In the genomic region with DNA sequence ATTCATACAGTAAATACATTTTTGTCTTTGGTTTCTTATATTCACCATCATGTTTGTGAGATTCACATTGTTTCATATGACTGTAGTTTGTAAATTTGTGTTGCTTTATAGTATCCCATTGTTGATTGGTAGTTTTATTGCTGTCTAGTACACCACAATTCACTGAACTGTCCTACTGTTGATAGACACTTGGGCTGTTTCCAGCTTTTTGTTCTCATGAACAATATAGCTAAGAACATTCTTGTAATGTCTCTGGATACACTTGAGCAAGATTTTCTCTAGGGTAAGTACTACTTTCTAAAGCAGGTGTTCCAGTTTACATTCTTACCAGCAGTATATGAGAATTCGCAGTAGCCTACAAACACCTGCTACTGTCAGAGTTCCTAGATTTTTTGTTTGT, we compare ENCODE assay signal across 13 cellular contexts. TPM values are rescaled to one million over a fixed set of nuclear protein-coding genes. Genes with fewer than 3 reads are reported as not detected.
DNase-seq lines count a peak whose midpoint lies in the region; ATAC-seq lines count a peak whose summit lies in the region.
"Had no signal": no experiment of that assay in that cellular context is flagged by ENCODE, and none has a peak within 500 bp of the region (broad histone marks: within the 10 kb centered on the region; RNA-seq: fewer than 3 reads in every experiment).

No MANE protein-coding gene starts in this region.

- ATAC-seq in stimulated activated naive B cell treated with anti-CD40 and anti-IgM and Interleukin-4, amounts not matched to agents 10 μg/mL and 1 μg/mL and 100 μg/mL, for 72 hours (replicated peaks): no peak
- ATAC-seq in HG03039 (IDR thresholded peaks at IDR 0.05; ENCODE audit: unreplicated experiment): no peak

- no peaks in the 10 kb centered on the region for H3K9me3 Mint-ChIP-seq in activated naive CD4-positive, alpha-beta T cell treated with anti-CD3 and anti-CD28 coated beads, Interleukin-2, amount 10 ng/mL, durations not matched to agents 7 days and 5 days
- H3K9me3 Mint-ChIP-seq in activated CD4-positive, alpha-beta memory T cell treated with anti-CD3 and anti-CD28 coated beads, Interleukin-2, amount 10 ng/mL, durations not matched to agents 7 days and 5 days: no peaks in the 10 kb centered on the region
- no peaks in the 10 kb centered on the region for H3K9me3 Mint-ChIP-seq in immature natural killer cell
- no peaks in the 10 kb centered on the region for H3K9me3 Mint-ChIP-seq in stimulated activated naive B cell treated with anti-CD40 and anti-IgM and Interleukin-4, amounts not matched to agents 10 μg/mL and 1 μg/mL and 100 μg/mL, for 72 hours

- H3K4me3 Mint-ChIP-seq in activated naive CD4-positive, alpha-beta T cell treated with anti-CD3 and anti-CD28 coated beads, Interleukin-2, amount 10 ng/mL, durations not matched to agents 7 days and 5 days: peak overlapping the region; percentile 48
- H3K4me3 Mint-ChIP-seq in activated CD4-positive, alpha-beta memory T cell treated with anti-CD3 and anti-CD28 coated beads, Interleukin-2, amount 10 ng/mL, durations not matched to agents 7 days and 5 days: peak overlapping the region; percentile 55
- H3K4me3 Mint-ChIP-seq in immature natural killer cell: peak overlapping the region; percentile 52 to 100 (median 69)
- peak overlapping the region in 1 of 2 donors; percentile 10 for H3K4me3 Mint-ChIP-seq in stimulated activated naive B cell treated with anti-CD40 and anti-IgM and Interleukin-4, amounts not matched to agents 10 μg/mL and 1 μg/mL and 100 μg/mL, for 72 hours

- no peak for DNase-seq in activated naive CD4-positive, alpha-beta T cell treated with anti-CD3 and anti-CD28 coated beads, Interleukin-2, amount 10 ng/mL, durations not matched to agents 7 days and 5 days
- no peak for DNase-seq in activated naive CD4-positive, alpha-beta T cell treated with anti-CD3 and anti-CD28 coated beads, Interleukin-2, amount 50 U/mL, for 16 hours
- no peak for DNase-seq in activated CD4-positive, alpha-beta memory T cell treated with anti-CD3 and anti-CD28 coated beads, Interleukin-2, amount 10 ng/mL, durations not matched to agents 7 days and 5 days
- DNase-seq in immature natural killer cell: no peak
- no peak for DNase-seq in stimulated activated naive B cell treated with anti-CD40 and anti-IgM and Interleukin-4, amounts not matched to agents 10 μg/mL and 1 μg/mL and 100 μg/mL, for 72 hours
- no peak for DNase-seq in NCI-H1694 (lab: John Stamatoyannopoulos, UW)
- DNase-seq in anterior cingulate cortex (lab: John Stamatoyannopoulos, UW): no peak
- DNase-seq: BE2C, caudate nucleus, NCI-H1105, NCI-H524 treated with DMSO at 0.1 percent for 48 hours, small intestine had no signal

- peaks cover 36% of the 10 kb centered on the region for H3K4me1 Mint-ChIP-seq in activated naive CD4-positive, alpha-beta T cell treated with anti-CD3 and anti-CD28 coated beads, Interleukin-2, amount 10 ng/mL, durations not matched to agents 7 days and 5 days
- peaks cover 31% of the 10 kb centered on the region for H3K4me1 Mint-ChIP-seq in activated CD4-positive, alpha-beta memory T cell treated with anti-CD3 and anti-CD28 coated beads, Interleukin-2, amount 10 ng/mL, durations not matched to agents 7 days and 5 days
- H3K4me1 Mint-ChIP-seq in immature natural killer cell: peaks cover 41% of the 10 kb centered on the region in 2 donors
- peaks cover 12 to 21% of the 10 kb centered on the region in 2 donors for H3K4me1 Mint-ChIP-seq in stimulated activated naive B cell treated with anti-CD40 and anti-IgM and Interleukin-4, amounts not matched to agents 10 μg/mL and 1 μg/mL and 100 μg/mL, for 72 hours

- peaks cover 19% of the 10 kb centered on the region for H3K27me3 Mint-ChIP-seq in activated naive CD4-positive, alpha-beta T cell treated with anti-CD3 and anti-CD28 coated beads, Interleukin-2, amount 10 ng/mL, durations not matched to agents 7 days and 5 days
- peaks cover 10% of the 10 kb centered on the region for H3K27me3 Mint-ChIP-seq in activated CD4-positive, alpha-beta memory T cell treated with anti-CD3 and anti-CD28 coated beads, Interleukin-2, amount 10 ng/mL, durations not matched to agents 7 days and 5 days
- peaks cover 4 to 20% (median 14%) of the 10 kb centered on the region in 3 donors for H3K27me3 Mint-ChIP-seq in immature natural killer cell (ENCODE audit: low read depth in 3 of 3)
- peaks cover 6 to 9% of the 10 kb centered on the region in 2 donors for H3K27me3 Mint-ChIP-seq in stimulated activated naive B cell treated with anti-CD40 and anti-IgM and Interleukin-4, amounts not matched to agents 10 μg/mL and 1 μg/mL and 100 μg/mL, for 72 hours

- peak overlapping the region; percentile 24 for H3K27ac Mint-ChIP-seq in activated naive CD4-positive, alpha-beta T cell treated with anti-CD3 and anti-CD28 coated beads, Interleukin-2, amount 10 ng/mL, durations not matched to agents 7 days and 5 days
- peak overlapping the region; percentile 6 for H3K27ac Mint-ChIP-seq in activated CD4-positive, alpha-beta memory T cell treated with anti-CD3 and anti-CD28 coated beads, Interleukin-2, amount 10 ng/mL, durations not matched to agents 7 days and 5 days
- H3K27ac Mint-ChIP-seq in immature natural killer cell: peak overlapping the region; percentile 29 to 67 (median 50)
- H3K27ac Mint-ChIP-seq in stimulated activated naive B cell treated with anti-CD40 and anti-IgM and Interleukin-4, amounts not matched to agents 10 μg/mL and 1 μg/mL and 100 μg/mL, for 72 hours: peak overlapping the region; percentile 31

- POLR2A ChIA-PET in activated CD4-positive, alpha-beta memory T cell treated with anti-CD3 and anti-CD28 coated beads, Interleukin-2, amount 10 ng/mL, durations not matched to agents 7 days and 5 days (lab: Charles Lee): interaction anchor here (0.6 to 0.7 kb wide), 2 partner anchors 121 to 1240 kb away, joined by 3 read pairs; no protein-coding TSS in a partner anchor

- H3K36me3 Mint-ChIP-seq in activated naive CD4-positive, alpha-beta T cell treated with anti-CD3 and anti-CD28 coated beads, Interleukin-2, amount 10 ng/mL, durations not matched to agents 7 days and 5 days: peaks cover 17% of the 10 kb centered on the region
- peaks cover 29% of the 10 kb centered on the region for H3K36me3 Mint-ChIP-seq in activated CD4-positive, alpha-beta memory T cell treated with anti-CD3 and anti-CD28 coated beads, Interleukin-2, amount 10 ng/mL, durations not matched to agents 7 days and 5 days (ENCODE audit: low read depth)
- H3K36me3 Mint-ChIP-seq in immature natural killer cell: peaks cover 5 to 10% (median 6%) of the 10 kb centered on the region in 3 donors
- peaks cover 14 to 19% of the 10 kb centered on the region in 2 donors for H3K36me3 Mint-ChIP-seq in stimulated activated naive B cell treated with anti-CD40 and anti-IgM and Interleukin-4, amounts not matched to agents 10 μg/mL and 1 μg/mL and 100 μg/mL, for 72 hours

- CTCF ChIA-PET in activated naive CD4-positive, alpha-beta T cell treated with anti-CD3 and anti-CD28 coated beads, Interleukin-2, amount 10 ng/mL, durations not matched to agents 7 days and 5 days (lab: Charles Lee): interaction anchor here (0.6 kb wide), 1 partner anchor 195 kb away, joined by 3 read pairs; no protein-coding TSS in a partner anchor
- CTCF ChIA-PET in activated CD4-positive, alpha-beta memory T cell treated with anti-CD3 and anti-CD28 coated beads, Interleukin-2, amount 10 ng/mL, durations not matched to agents 7 days and 5 days (lab: Charles Lee): no interaction called here

RNA-seq across cellular contexts. Expression of a gene that starts 1.4 kb away (rescaled TPM):
- total RNA-seq in activated CD4-positive, alpha-beta memory T cell treated with anti-CD3 and anti-CD28 coated beads, Interleukin-2, amount 10 ng/mL, durations not matched to agents 7 days and 5 days: 100 to 1,000 TPM; 183 to 193 TPM
- 100 to 1,000 TPM; 262 to 427 (median 316) TPM for polyA plus RNA-seq in immature natural killer cell

RNA-seq across cellular contexts. Expression of a gene that starts 37.8 kb away (rescaled TPM):
- total RNA-seq in activated CD4-positive, alpha-beta memory T cell treated with anti-CD3 and anti-CD28 coated beads, Interleukin-2, amount 10 ng/mL, durations not matched to agents 7 days and 5 days: 10 to 100 TPM; 33.2 to 34.7 TPM
- under 1 TPM in 2 of 3 donors, not detected in 1; 0.75 to 0.99 TPM for polyA plus RNA-seq in immature natural killer cell

RNA-seq across cellular contexts. Expression of a gene that starts 37.9 kb away (rescaled TPM):
- total RNA-seq in activated CD4-positive, alpha-beta memory T cell treated with anti-CD3 and anti-CD28 coated beads, Interleukin-2, amount 10 ng/mL, durations not matched to agents 7 days and 5 days: 10 to 100 TPM; 18.2 to 18.5 TPM
- polyA plus RNA-seq in immature natural killer cell: 10 to 100 TPM; 30.4 to 50.7 (median 44.3) TPM
